ENCODE assay signal across 8 cellular contexts in genomic region chr6:33579828-33580714, GRCh38. TPM values are rescaled to one million over a fixed set of nuclear protein-coding genes. Genes with fewer than 3 reads are reported as not detected.
DNase-seq lines count a peak whose midpoint lies in the region; ATAC-seq and TF ChIP-seq lines count a peak whose summit lies in the region.

TSS of gene BAK1 (minus strand) at chr6:33580276. CDS start at chr6:33577604, 2,672 bp downstream.

- H3K27me3 ChIP-seq in kidney epithelial cell (ENCODE audit: control insufficient read depth, insufficient read depth, low read length) = no peaks in the 10 kb centered on the region

- TF ChIP-seq CTCF in AG09319 (IDR thresholded peaks at IDR 0.05; ENCODE audit: low read depth, low read length) (peak; percentile 62), kidney epithelial cell (IDR thresholded peaks at IDR 0.05; ENCODE audit: insufficient read depth, low read length, poor library complexity, severe bottlenecking) (peak; percentile 67)

- peaks cover 1% of the 10 kb centered on the region for H3K36me3 ChIP-seq in kidney epithelial cell (ENCODE audit: control insufficient read depth, insufficient read depth, low read length)

- DNase-seq in AG09319 (ENCODE audit: extremely low read depth, low read depth) (peak; percentile 63), NCI-H460 (ENCODE audit: extremely low read depth, low read depth) (peak; percentile 71), cerebellar nuclear complex (lab: John Stamatoyannopoulos, UW) (peak; percentile 75 to 78), kidney epithelial cell (ENCODE audit: low read depth) (peak; percentile 68)
- peak; percentile 74 for DNase-seq in activated CD4-positive, CD25-positive, alpha-beta regulatory T cell treated with anti-CD3 and anti-CD28 coated beads, Interleukin-2, amount 50 U/mL, for 72 hours
- DNase-seq in stimulated activated CD4-positive, alpha-beta T cell treated with anti-CD3 and anti-CD28 coated beads, Interleukin-15, amount 100 ng/mL, for 24 hours = peak; percentile 91

- H3K4me3 ChIP-seq in kidney epithelial cell (ENCODE audit: low read depth, low read length) = peak within 1 kb of the TSS; percentile 80

- ATAC-seq in GM19023 (IDR thresholded peaks at IDR 0.05; ENCODE audit: unreplicated experiment) = peak; percentile 95
- peak; percentile 94 for ATAC-seq in HG03280 (IDR thresholded peaks at IDR 0.05; ENCODE audit: unreplicated experiment)

RNA-seq across cellular contexts. Expression of gene BAK1, which starts in this region (rescaled TPM):
- 13.2 and 14.6 TPM in 2 replicates for total RNA-seq in NCI-H460 (2014; rRNA removed; shearing (Covaris generic))
- 16.7 and 17.7 TPM in 2 replicates for polyA plus RNA-seq in NCI-H460 (2014; cell fraction: nucleus; rRNA removed)
- total RNA-seq in kidney epithelial cell = 21.7 and 23.9 TPM in 2 replicates

Comparison
In these comparisons a context has a peak if more than half of its experiments do, and no peak if none do; other contexts are left out.
1. Peak in every context shown above with its lines: DNase-seq, ATAC-seq and H3K4me3 ChIP-seq.